In the genomic region with DNA sequence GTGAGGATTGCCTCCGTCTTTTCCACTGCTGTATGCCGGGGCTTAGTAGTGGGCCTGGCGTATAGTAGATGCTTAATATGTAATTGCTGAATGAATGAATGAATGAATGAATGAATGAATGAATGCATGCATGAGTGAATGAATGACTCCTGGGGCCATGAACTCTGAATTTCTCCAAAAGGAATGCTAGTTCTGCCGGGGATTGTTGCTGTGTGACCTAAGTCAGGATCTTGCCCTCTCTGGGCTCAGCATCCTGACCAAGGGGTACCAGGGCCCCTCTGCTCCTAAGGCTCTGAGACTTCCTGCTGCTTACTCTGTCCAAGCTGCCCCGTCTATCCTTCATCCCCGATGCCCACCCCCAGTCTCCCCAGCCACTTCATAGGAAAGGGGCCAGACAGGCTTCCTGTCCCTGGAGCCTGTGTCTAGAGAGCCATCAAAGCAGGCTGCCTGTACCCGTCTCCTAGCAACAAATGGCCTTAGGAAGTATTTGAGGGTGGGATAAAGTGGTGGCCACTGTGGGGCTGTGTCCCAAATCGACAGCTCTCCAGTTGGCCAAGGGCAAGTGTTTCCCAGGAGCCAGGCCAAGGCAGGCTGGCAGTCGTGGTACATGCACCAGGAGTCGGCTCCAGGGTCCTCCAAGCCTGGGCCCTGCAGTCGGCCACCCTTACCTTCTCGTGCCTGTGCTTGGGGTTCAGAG, we compare ENCODE assay signal across 22 cellular contexts. TPM values are rescaled to one million over a fixed set of nuclear protein-coding genes. Genes with fewer than 3 reads are reported as not detected.
DNase-seq lines count a peak whose midpoint lies in the region; ATAC-seq, FAIRE-seq and TF ChIP-seq lines count a peak whose summit lies in the region.
"Had no signal": no experiment of that assay in that cellular context is flagged by ENCODE, and none has a peak within 500 bp of the region (broad histone marks: within the 10 kb centered on the region; RNA-seq: fewer than 3 reads in every experiment).

No MANE protein-coding gene starts in this region.

- no peaks in the 10 kb centered on the region for H3K9me2 ChIP-seq in PC-9 (ENCODE audit: insufficient read depth)

- H3K4me1 ChIP-seq in K562 (replicated peaks in 1 of 2; ENCODE audit: control insufficient read depth in 2 of 2, insufficient read depth in 2 of 2, low read length in 2 of 2) (peaks cover 38 to 39% of the 10 kb centered on the region in 2 experiments; a peak in 4 of 5 replicates), mucosa of descending colon (ENCODE audit: low read depth) (peaks cover 14% of the 10 kb centered on the region), PC-9 (replicated peaks; ENCODE audit: insufficient read depth) (peaks cover 68% of the 10 kb centered on the region), upper lobe of right lung (peaks cover 15% of the 10 kb centered on the region)

- H3K27me3 ChIP-seq in K562 (ENCODE audit: control insufficient read depth in 2 of 2, insufficient read depth in 2 of 2, low read length in 2 of 2) = no peaks in the 10 kb centered on the region
- H3K27me3 ChIP-seq in PC-9 (ENCODE audit: insufficient read depth, low read depth) = no peaks in the 10 kb centered on the region
- H3K27me3 ChIP-seq in upper lobe of right lung = no peaks in the 10 kb centered on the region

- FAIRE-seq in K562 (lab: Jason Lieb, UNC) (no peak), GM12892 (lab: Jason Lieb, UNC) (no peak)
- FAIRE-seq: islet of Langerhans had no signal

- peaks cover 45% of the 10 kb centered on the region for H3F3A ChIP-seq in PC-9 (ENCODE audit: insufficient read depth, low read depth)

- intact Hi-C loops in natural killer cell (cut with micrococcal nuclease) = no loop called here
- intact Hi-C loops in K562 (cut with micrococcal nuclease) = no loop called here
- intact Hi-C loops in mucosa of descending colon (cut with DNase I, micrococcal nuclease) = no loop called here
- intact Hi-C loops in PC-9 (cut with micrococcal nuclease; ENCODE audit: unreplicated experiment) = no loop called here
- intact Hi-C loops in upper lobe of right lung (cut with DNase I) = no loop called here

- BruUV-seq in K562 (replicated peaks; lab: Mats Ljungman, UMichigan) (no TSS peak), PC-9 (replicated peaks; lab: Mats Ljungman, UMichigan) (no TSS peak)

- H3K27ac ChIP-seq in K562 (ENCODE audit: extremely low read depth, low read depth, low read length) (no peak overlapping the region), PC-9 (no peak overlapping the region), upper lobe of right lung (no peak overlapping the region)

- H3K79me2 ChIP-seq in K562 (ENCODE audit: control insufficient read depth, insufficient read depth, low read length) = no peaks in the 10 kb centered on the region
- peaks cover 8% of the 10 kb centered on the region for H3K79me2 ChIP-seq in PC-9 (ENCODE audit: low read depth)

- TF ChIP-seq CTCF in natural killer cell (IDR thresholded peaks at IDR 0.05) = no peak
- no peak for TF ChIP-seq CTCF in K562 (IDR thresholded peaks at IDR 0.05 in 2 of 3, conservative IDR thresholded peaks at IDR 0.05 in 1 of 3; ENCODE audit: insufficient read depth in 2 of 3, low read depth in 1 of 3, low read length in 3 of 3)
- TF ChIP-seq CTCF in mucosa of descending colon (IDR thresholded peaks at IDR 0.05) = no peak
- TF ChIP-seq CTCF in PC-9 (conservative IDR thresholded peaks at IDR 0.05) = no peak
- no peak for TF ChIP-seq CTCF in upper lobe of right lung (IDR thresholded peaks at IDR 0.05)

- H4K20me1 ChIP-seq in K562 (replicated peaks; ENCODE audit: control insufficient read depth, insufficient read depth, low read length) (no peaks in the 10 kb centered on the region), PC-9 (ENCODE audit: insufficient read depth) (no peaks in the 10 kb centered on the region)

- H3K9me3 ChIP-seq in K562 (replicated peaks; ENCODE audit: control insufficient read depth, insufficient read depth, low read depth, low read length) (no peaks in the 10 kb centered on the region; the same call in 1 of the 2 replicates), mucosa of descending colon (no peaks in the 10 kb centered on the region), PC-9 (ENCODE audit: insufficient read depth, low read depth) (no peaks in the 10 kb centered on the region), upper lobe of right lung (no peaks in the 10 kb centered on the region)

- no peak for TF ChIP-seq RAD21 in K562 (CRISPR knock-in tag; conservative IDR thresholded peaks at IDR 0.05 in 1 of 2, IDR thresholded peaks at IDR 0.05 in 1 of 2)

- no peak overlapping the region for H3K4me3 Mint-ChIP-seq in natural killer cell treated with Interleukin-12 subunit alpha and Interleukin-12 subunit beta and Interleukin-15 and Interleukin-18, amount 100 ng/mL, for 72 hours
- no peak overlapping the region for H3K4me3 Mint-ChIP-seq in natural killer cell
- H3K4me3 Mint-ChIP-seq: activated naive CD8-positive, alpha-beta T cell; stimulated activated naive CD8-positive, alpha-beta T cell treated with anti-CD3 and anti-CD28 coated beads, Interleukin-15, amount 100 ng/mL, for 72 hours had no signal

- TF ChIP-seq POLR2A in K562 (conservative IDR thresholded peaks at IDR 0.05) = no peak
- no peak for TF ChIP-seq POLR2A in GM12892 (IDR thresholded peaks at IDR 0.05; ENCODE audit: low read depth, low read length)

- H3K4me2 ChIP-seq in K562 (ENCODE audit: insufficient read depth, low read length) (no peak overlapping the region; the same call in 1 of the 2 replicates), PC-9 (no peak overlapping the region; the same call in 1 of the 2 replicates)

- ATAC-seq in natural killer cell treated with Interleukin-12 subunit alpha and Interleukin-12 subunit beta and Interleukin-15 and Interleukin-18, amount 100 ng/mL, for 72 hours = no peak
- ATAC-seq in natural killer cell (no peak), K562 (no peak), mucosa of descending colon (no peak), upper lobe of right lung (no peak)
- ATAC-seq: esophagus mucosa; Panc1; right cardiac atrium; stimulated activated naive CD8-positive, alpha-beta T cell treated with anti-CD3 and anti-CD28 coated beads, Interleukin-15, amount 100 ng/mL, for 72 hours had no signal

- no peaks in the 10 kb centered on the region for H3K27me3 Mint-ChIP-seq in natural killer cell treated with Interleukin-12 subunit alpha and Interleukin-12 subunit beta and Interleukin-15 and Interleukin-18, amount 100 ng/mL, for 72 hours
- no peaks in the 10 kb centered on the region for H3K27me3 Mint-ChIP-seq in natural killer cell (ENCODE audit: low read depth in 2 of 2)
- H3K27me3 Mint-ChIP-seq: activated naive CD8-positive, alpha-beta T cell; stimulated activated naive CD8-positive, alpha-beta T cell treated with anti-CD3 and anti-CD28 coated beads, Interleukin-15, amount 100 ng/mL, for 72 hours had no signal

- POLR2A ChIA-PET in K562 (lab: Yijun Ruan, JAX) (interaction anchor here (0.7 kb wide), 2 partner anchors 138 to 461 kb away, joined by 3 read pairs; no protein-coding TSS in a partner anchor), PC-9 (lab: Charles Lee; ENCODE audit: unreplicated experiment) (interaction anchor here (0.7 kb wide), 1 partner anchor 11 kb away, joined by 8 read pairs; no protein-coding TSS in a partner anchor)

- H3K4me3 ChIP-seq in K562 = no peak overlapping the region
- no peak overlapping the region for H3K4me3 ChIP-seq in mucosa of descending colon
- H3K4me3 ChIP-seq in PC-9 = no peak overlapping the region
- no peak overlapping the region for H3K4me3 ChIP-seq in upper lobe of right lung

- WGBS in K562 (ENCODE audit: insufficient coverage, low coverage, missing lambda C conversion rate) = 48% methylated on average over 8 of the region's 12 CpGs

- no peak overlapping the region for H2AFZ ChIP-seq in K562 (ENCODE audit: low read depth, low read length)
- H2AFZ ChIP-seq in PC-9 = no peak overlapping the region

- no peak for TF ChIP-seq EP300 in K562 (IDR thresholded peaks at IDR 0.05; ENCODE audit: low read length)

- H3K9ac ChIP-seq in K562 (ENCODE audit: insufficient read depth in 1 of 2, low read depth in 2 of 2, low read length in 2 of 2) = no peak overlapping the region

- DNase-seq in natural killer cell treated with Interleukin-12 subunit alpha and Interleukin-12 subunit beta and Interleukin-15 and Interleukin-18, amount 100 ng/mL, for 72 hours (ENCODE audit: low spot score) = peak; percentile 48
- DNase-seq in natural killer cell (no peak), K562 (ENCODE audit: extremely low read depth in 1 of 4, low spot score in 3 of 4) (no peak), mucosa of descending colon (peak in 2 of 3 donors; percentile 29 to 42), GM12892 (ENCODE audit: insufficient read length) (no peak), PC-9 (no peak), upper lobe of right lung (no peak), NCI-H146 treated with DMSO at 0.1 percent for 48 hours (lab: John Stamatoyannopoulos, UW; ENCODE audit: unreplicated experiment) (no peak)
- DNase-seq: activated CD4-positive, alpha-beta T cell treated with anti-CD3 and anti-CD28 coated beads, Interleukin-2, amount 50 U/mL, for 48 hours; COR-L47; MV-4-11; NCI-H2029 treated with DMSO at 0.1 percent for 48 hours; NCI-H524 treated with DMSO at 0.1 percent for 48 hours; stimulated activated naive CD8-positive, alpha-beta T cell treated with anti-CD3 and anti-CD28 coated beads, Interleukin-15, amount 100 ng/mL, for 72 hours; SW 1271 had no signal

- H3K9me1 ChIP-seq in K562 (ENCODE audit: control insufficient read depth, insufficient read depth, low read length) = no peaks in the 10 kb centered on the region

- CTCF ChIA-PET in K562 (lab: Yijun Ruan, JAX; ENCODE audit: low intra/inter-chr PET ratio) = no interaction called here
- CTCF ChIA-PET in PC-9 (lab: Charles Lee) = no interaction called here

- in situ Hi-C loops in K562 (cut with MboI) = no loop called here

- H3K27ac Mint-ChIP-seq in natural killer cell treated with Interleukin-12 subunit alpha and Interleukin-12 subunit beta and Interleukin-15 and Interleukin-18, amount 100 ng/mL, for 72 hours = no peak overlapping the region
- no peak overlapping the region for H3K27ac Mint-ChIP-seq in natural killer cell
- H3K27ac Mint-ChIP-seq: activated naive CD8-positive, alpha-beta T cell had no signal

- H3K4me1 Mint-ChIP-seq in natural killer cell treated with Interleukin-12 subunit alpha and Interleukin-12 subunit beta and Interleukin-15 and Interleukin-18, amount 100 ng/mL, for 72 hours (ENCODE audit: low read depth in 2 of 2) = no peaks in the 10 kb centered on the region
- no peaks in the 10 kb centered on the region for H3K4me1 Mint-ChIP-seq in natural killer cell
- H3K4me1 Mint-ChIP-seq: stimulated activated naive CD8-positive, alpha-beta T cell treated with anti-CD3 and anti-CD28 coated beads, Interleukin-15, amount 100 ng/mL, for 72 hours had no signal

- no peaks in the 10 kb centered on the region for H3K9me3 Mint-ChIP-seq in natural killer cell treated with Interleukin-12 subunit alpha and Interleukin-12 subunit beta and Interleukin-15 and Interleukin-18, amount 100 ng/mL, for 72 hours
- H3K9me3 Mint-ChIP-seq in natural killer cell = no peaks in the 10 kb centered on the region
- H3K9me3 Mint-ChIP-seq: stimulated activated naive CD8-positive, alpha-beta T cell treated with anti-CD3 and anti-CD28 coated beads, Interleukin-15, amount 100 ng/mL, for 72 hours had no signal

- no peaks in the 10 kb centered on the region for H3K36me3 ChIP-seq in K562 (ENCODE audit: control insufficient read depth, insufficient read depth, low read length)
- H3K36me3 ChIP-seq in mucosa of descending colon (ENCODE audit: low read depth) = no peaks in the 10 kb centered on the region
- no peaks in the 10 kb centered on the region for H3K36me3 ChIP-seq in PC-9 (ENCODE audit: low read depth)
- no peaks in the 10 kb centered on the region for H3K36me3 ChIP-seq in upper lobe of right lung

- no peaks in the 10 kb centered on the region for H3K36me3 Mint-ChIP-seq in natural killer cell treated with Interleukin-12 subunit alpha and Interleukin-12 subunit beta and Interleukin-15 and Interleukin-18, amount 100 ng/mL, for 72 hours
- no peaks in the 10 kb centered on the region for H3K36me3 Mint-ChIP-seq in natural killer cell
- H3K36me3 Mint-ChIP-seq: activated naive CD8-positive, alpha-beta T cell had no signal

RNA-seq across cellular contexts. Expression of gene MPRIP, which starts 11.6 kb away (rescaled TPM):
- total RNA-seq in natural killer cell treated with Interleukin-12 subunit alpha and Interleukin-12 subunit beta and Interleukin-15 and Interleukin-18, amount 100 ng/mL, for 72 hours = 100 to 1,000 TPM; 158 to 216 TPM
- total RNA-seq in natural killer cell (100 to 1,000 TPM; 225 to 272 (median 229) TPM), K562 (2014; rRNA removed) (49.0 and 70.2 TPM in 2 replicates), K562 (2014; rRNA removed; fragmentation: Illumina TruSeq; extraction: Trizol) (29.2 and 33.4 TPM in 2 replicates), K562 (2015; rRNA removed; fragmentation: Illumina TruSeq; extraction: Trizol) (41.3 and 41.8 TPM in 2 replicates), K562 (2021) (71.0 and 72.6 TPM in 2 replicates), mucosa of descending colon (100 to 1,000 TPM; 150 to 249 (median 231) TPM), PC-9 (2021) (411 and 443 TPM in 2 replicates), upper lobe of right lung (333 TPM)
- total RNA-seq in K562 (2011; cell fraction: chromatin; rRNA removed; ENCODE audit: low replicate concordance) = 73.2 and 115 TPM in 2 replicates
- 49.1 and 50.7 TPM in 2 replicates for total RNA-seq in K562 (2011; cell fraction: nucleolus; rRNA removed)
- 59.9 and 61.7 TPM in 2 replicates for total RNA-seq in K562 (2011; cell fraction: nucleoplasm; rRNA removed)
- polyA plus RNA-seq in K562 (2011; rRNA removed) (22.8 and 28.6 TPM in 2 replicates), K562 (2014; fragmentation: Illumina TruSeq; extraction: Trizol) (28.7 and 30.1 TPM in 2 replicates), K562 (2014; fragmentation: Nextera tagmentation; extraction: Ambion mirVana) (10 to 100 TPM; 10.0 to 10.1 TPM), K562 (2014; rRNA removed) (32.0 and 37.6 TPM in 2 replicates)
- polyA plus RNA-seq in K562 (2011; cell fraction: cytosol; rRNA removed) = 21.1 and 26.2 TPM in 2 replicates
- polyA plus RNA-seq in K562 (2011; cell fraction: nucleus; rRNA removed) = 35.5 and 45.4 TPM in 2 replicates
- 36.3 and 45.7 TPM in 2 replicates for polyA plus RNA-seq in K562 (2012)
- polyA minus RNA-seq in K562 (2011; rRNA and poly(A)+ RNA removed) = 30.8 and 32.1 TPM in 2 replicates
- polyA minus RNA-seq in K562 (2011; cell fraction: cytosol; rRNA and poly(A)+ RNA removed) = 20.0 and 30.2 TPM in 2 replicates
- 21.0 and 28.3 TPM in 2 replicates for polyA minus RNA-seq in K562 (2011; cell fraction: nucleus; rRNA and poly(A)+ RNA removed)
- polyA plus RNA-seq in GM12892 (2012; ENCODE audit: missing spikeins) = 53.9 TPM

RNA-seq across cellular contexts. Expression of gene TNFRSF13B, which starts 58.7 kb away (rescaled TPM):
- total RNA-seq in natural killer cell treated with Interleukin-12 subunit alpha and Interleukin-12 subunit beta and Interleukin-15 and Interleukin-18, amount 100 ng/mL, for 72 hours = 1 to 10 TPM in 1 of 2 donors, not detected in 1; 2.3 TPM
- total RNA-seq in natural killer cell = 1 to 10 TPM in 1 of 3 donors, under 1 TPM in 2; 0.70 to 7.7 (median 0.89) TPM
- not detected in 2 replicates for total RNA-seq in K562 (2011; cell fraction: chromatin; rRNA removed; ENCODE audit: low replicate concordance)
- total RNA-seq in K562 (2011; cell fraction: nucleolus; rRNA removed) = not detected in 2 replicates
- not detected in 2 replicates for total RNA-seq in K562 (2011; cell fraction: nucleoplasm; rRNA removed)
- not detected in 2 replicates for total RNA-seq in K562 (2014; rRNA removed)
- not detected in 2 replicates for total RNA-seq in K562 (2014; rRNA removed; fragmentation: Illumina TruSeq; extraction: Trizol)
- total RNA-seq in K562 (2015; rRNA removed; fragmentation: Illumina TruSeq; extraction: Trizol) = not detected in 2 replicates
- 0.31 TPM in 1 of 2 replicates, not detected in the other for total RNA-seq in K562 (2021)
- polyA plus RNA-seq in K562 (2011; rRNA removed) = not detected in 2 replicates
- not detected in 2 replicates for polyA plus RNA-seq in K562 (2011; cell fraction: cytosol; rRNA removed)
- polyA plus RNA-seq in K562 (2011; cell fraction: nucleus; rRNA removed) = not detected in 2 replicates
- polyA plus RNA-seq in K562 (2012) = 0.11 TPM in 1 of 2 replicates, not detected in the other
- polyA plus RNA-seq in K562 (2014; fragmentation: Illumina TruSeq; extraction: Trizol) = not detected in 2 replicates
- not detected for polyA plus RNA-seq in K562 (2014; fragmentation: Nextera tagmentation; extraction: Ambion mirVana)
- not detected in 2 replicates for polyA plus RNA-seq in K562 (2014; rRNA removed)
- not detected in 2 replicates for polyA minus RNA-seq in K562 (2011; rRNA and poly(A)+ RNA removed)
- polyA minus RNA-seq in K562 (2011; cell fraction: cytosol; rRNA and poly(A)+ RNA removed) = not detected in 2 replicates
- polyA minus RNA-seq in K562 (2011; cell fraction: nucleus; rRNA and poly(A)+ RNA removed) = not detected in 2 replicates
- 1 to 10 TPM in 1 of 3 donors, under 1 TPM in 2; 0.38 to 1.4 (median 0.98) TPM for total RNA-seq in mucosa of descending colon
- polyA plus RNA-seq in GM12892 (2012; ENCODE audit: missing spikeins) = 141 TPM
- total RNA-seq in PC-9 (2021) = not detected in 2 replicates
- not detected for total RNA-seq in upper lobe of right lung
- total RNA-seq: dermis microvascular lymphatic vessel endothelial cell, mesenteric fat pad, right cardiac atrium had no signal
- polyA plus RNA-seq: right cardiac atrium had no signal

Comparison
In these comparisons a context has a peak if more than half of its experiments do, and no peak if none do; other contexts are left out.
1. DNase-seq: peak in natural killer cell treated with Interleukin-12 subunit alpha and Interleukin-12 subunit beta and Interleukin-15 and Interleukin-18, amount 100 ng/mL, for 72 hours (single experiment) and mucosa of descending colon (2 of 3); none in natural killer cell (single experiment), K562 (0 of 4), GM12892 (single experiment), PC-9 (0 of 2), upper lobe of right lung (single experiment) and NCI-H146 treated with DMSO at 0.1 percent for 48 hours (single experiment).